ENCODE assay signal across 14 cellular contexts in genomic region chr18:50424877-50425690, GRCh38. TPM values are rescaled to one million over a fixed set of nuclear protein-coding genes. Genes with fewer than 3 reads are reported as not detected.
DNase-seq lines count a peak whose midpoint lies in the region; ATAC-seq and TF ChIP-seq lines count a peak whose summit lies in the region.
"Had no signal": no experiment of that assay in that cellular context is flagged by ENCODE, and none has a peak within 500 bp of the region (broad histone marks: within the 10 kb centered on the region; RNA-seq: fewer than 3 reads in every experiment).

No MANE protein-coding gene starts in this region.

- TF ChIP-seq POLR2A in NB4 (IDR thresholded peaks at IDR 0.05; ENCODE audit: extremely low read depth, insufficient read length), result no peak

- ATAC-seq in left lobe of liver (peak; percentile 81), SK-N-SH treated with all-trans-retinoic acid at 6 μM for 48 hours (no peak)
- ATAC-seq: PC-3; stimulated activated naive CD8-positive, alpha-beta T cell treated with anti-CD3 and anti-CD28 coated beads, Interleukin-15, Interleukin-2, amounts not matched to agents 100 U/mL and 50 U/mL, for 24 hours had no signal

- intact Hi-C loops in Caco-2 (cut with micrococcal nuclease; ENCODE audit: unreplicated experiment), result loop anchor here (5.0 kb wide), 1 partner anchor 138 kb away; the partner anchor contains the start of gene CXXC1

- H3K4me3 ChIP-seq in Caco-2 (ENCODE audit: low read depth, low read length) (no peak overlapping the region), NB4 (ENCODE audit: low read depth, low read length) (no peak overlapping the region)
- H3K4me3 ChIP-seq: BLaER1 had no signal

- H3K4me1 Mint-ChIP-seq in Caco-2 (ENCODE audit: low read depth, unreplicated experiment) (no peaks in the 10 kb centered on the region), osteocyte (ENCODE audit: unreplicated experiment) (no peaks in the 10 kb centered on the region)
- H3K4me1 Mint-ChIP-seq: naive B cell had no signal

- H3K36me3 Mint-ChIP-seq in Caco-2 (ENCODE audit: insufficient read depth, unreplicated experiment), result peaks cover 7% of the 10 kb centered on the region
- H3K36me3 Mint-ChIP-seq in osteocyte (ENCODE audit: unreplicated experiment), result no peaks in the 10 kb centered on the region

- no peaks in the 10 kb centered on the region for H3K36me3 ChIP-seq in Caco-2 (ENCODE audit: control insufficient read depth, insufficient read depth, low read length)
- H3K36me3 ChIP-seq: BLaER1 had no signal

- H3K4me1 ChIP-seq in Caco-2, result no peaks in the 10 kb centered on the region

- H3K27me3 Mint-ChIP-seq in Caco-2 (ENCODE audit: insufficient read depth, unreplicated experiment), result no peaks in the 10 kb centered on the region
- H3K27me3 Mint-ChIP-seq in osteocyte (ENCODE audit: unreplicated experiment), result peaks cover 16% of the 10 kb centered on the region

- H3K4me3 Mint-ChIP-seq in Caco-2 (ENCODE audit: unreplicated experiment), result no peak overlapping the region
- no peak overlapping the region for H3K4me3 Mint-ChIP-seq in osteocyte (ENCODE audit: unreplicated experiment)
- H3K4me3 Mint-ChIP-seq: activated T-cell treated with anti-CD3 and anti-CD28 coated beads, Interleukin-2, amount 50 U/mL, for 24 hours; naive B cell had no signal

- POLR2A ChIA-PET in Caco-2 (lab: Charles Lee), result no interaction called here

- BruUV-seq in Caco-2 (replicated peaks; lab: Mats Ljungman, UMichigan), result no TSS peak

- CTCF ChIA-PET in Caco-2 (lab: Charles Lee), result no interaction called here

- no peaks in the 10 kb centered on the region for H3K27me3 ChIP-seq in Caco-2 (replicated peaks; ENCODE audit: control insufficient read depth, insufficient read depth, low read length)
- H3K27me3 ChIP-seq: BLaER1 had no signal

- peaks cover 10% of the 10 kb centered on the region for H3K9me3 Mint-ChIP-seq in Caco-2 (ENCODE audit: unreplicated experiment)
- peaks cover 3% of the 10 kb centered on the region for H3K9me3 Mint-ChIP-seq in osteocyte (ENCODE audit: unreplicated experiment)

- TF ChIP-seq CTCF in Caco-2 (IDR thresholded peaks at IDR 0.05; ENCODE audit: insufficient read depth in 1 of 2, low read depth in 1 of 2, low read length in 1 of 2, severe bottlenecking in 1 of 2, unreplicated experiment in 1 of 2), result no peak
- no peak for TF ChIP-seq CTCF in NB4 (IDR thresholded peaks at IDR 0.05; ENCODE audit: low read depth, low read length)
- no peak for TF ChIP-seq CTCF in osteocyte (IDR thresholded peaks at IDR 0.05)
- no peak for TF ChIP-seq CTCF in GM10266 (IDR thresholded peaks at IDR 0.05; ENCODE audit: control insufficient read depth, insufficient read depth, low read depth, missing control alignments)

- H3K9me3 ChIP-seq in Caco-2, result peaks cover 6% of the 10 kb centered on the region; the same call in 1 of the 2 replicates

- peak; percentile 34 to 56 for DNase-seq in Caco-2
- DNase-seq in NB4 (ENCODE audit: low read depth), result peak; percentile 19
- DNase-seq in dermis blood vessel endothelial cell, result peak; percentile 46
- DNase-seq in left lobe of liver (ENCODE audit: low spot score), result no peak
- no peak for DNase-seq in osteocyte (ENCODE audit: extremely low spot score, unreplicated experiment)
- no peak for DNase-seq in GM10266 (ENCODE audit: extremely low spot score)
- no peak for DNase-seq in NAMALWA (ENCODE audit: low spot score)
- DNase-seq: activated T-cell treated with anti-CD3 and anti-CD28 coated beads, Interleukin-2, amount 50 U/mL, for 24 hours; cerebellar nuclear complex; naive B cell; PC-3; stimulated activated naive CD8-positive, alpha-beta T cell treated with anti-CD3 and anti-CD28 coated beads, Interleukin-15, Interleukin-2, amounts not matched to agents 100 U/mL and 50 U/mL, for 24 hours had no signal

- H3K27ac Mint-ChIP-seq in Caco-2 (ENCODE audit: unreplicated experiment), result peak overlapping the region; percentile 78
- no peak overlapping the region for H3K27ac Mint-ChIP-seq in osteocyte (ENCODE audit: unreplicated experiment)
- H3K27ac Mint-ChIP-seq: activated T-cell treated with anti-CD3 and anti-CD28 coated beads, Interleukin-2, amount 50 U/mL, for 24 hours; naive B cell had no signal

TF ChIP-seq in SK-N-SH treated with all-trans-retinoic acid at 6 μM for 48 hours, 23 proteins besides CTCF, POLR2A, EP300 and RAD21:
- TF ChIP-seq ZNF70 (CRISPR knock-in tag; IDR thresholded peaks at IDR 0.05) (no peak), ISL1 (CRISPR knock-in tag; IDR thresholded peaks at IDR 0.05) (no peak), PPARA (CRISPR knock-in tag; IDR thresholded peaks at IDR 0.05; ENCODE audit: borderline replicate concordance) (no peak), GLIS3 (CRISPR knock-in tag; IDR thresholded peaks at IDR 0.05) (no peak), POU6F1 (CRISPR knock-in tag; IDR thresholded peaks at IDR 0.05; ENCODE audit: borderline replicate concordance, low read depth) (no peak), ZFP3 (CRISPR knock-in tag; IDR thresholded peaks at IDR 0.05) (no peak), ARNTL (CRISPR knock-in tag; IDR thresholded peaks at IDR 0.05; ENCODE audit: borderline replicate concordance, low read depth) (no peak), SNAI2 (CRISPR knock-in tag; IDR thresholded peaks at IDR 0.05) (no peak), CSDC2 (CRISPR knock-in tag; IDR thresholded peaks at IDR 0.05) (no peak), OSR1 (CRISPR knock-in tag; IDR thresholded peaks at IDR 0.05) (no peak), ZC3H10 (CRISPR knock-in tag; IDR thresholded peaks at IDR 0.05) (no peak), TOX (CRISPR knock-in tag; IDR thresholded peaks at IDR 0.05; ENCODE audit: borderline replicate concordance) (no peak), ZNF8 (CRISPR knock-in tag; IDR thresholded peaks at IDR 0.05) (no peak), BACH2 (CRISPR knock-in tag; IDR thresholded peaks at IDR 0.05; ENCODE audit: borderline replicate concordance) (no peak), RARB (CRISPR knock-in tag; IDR thresholded peaks at IDR 0.05) (no peak), ZNF565 (CRISPR knock-in tag; conservative IDR thresholded peaks at IDR 0.05; ENCODE audit: low read depth) (no peak), ESRRG (CRISPR knock-in tag; IDR thresholded peaks at IDR 0.05) (no peak), ZFP30 (CRISPR knock-in tag; IDR thresholded peaks at IDR 0.05) (no peak)
- TF ChIP-seq, protein P1, sequence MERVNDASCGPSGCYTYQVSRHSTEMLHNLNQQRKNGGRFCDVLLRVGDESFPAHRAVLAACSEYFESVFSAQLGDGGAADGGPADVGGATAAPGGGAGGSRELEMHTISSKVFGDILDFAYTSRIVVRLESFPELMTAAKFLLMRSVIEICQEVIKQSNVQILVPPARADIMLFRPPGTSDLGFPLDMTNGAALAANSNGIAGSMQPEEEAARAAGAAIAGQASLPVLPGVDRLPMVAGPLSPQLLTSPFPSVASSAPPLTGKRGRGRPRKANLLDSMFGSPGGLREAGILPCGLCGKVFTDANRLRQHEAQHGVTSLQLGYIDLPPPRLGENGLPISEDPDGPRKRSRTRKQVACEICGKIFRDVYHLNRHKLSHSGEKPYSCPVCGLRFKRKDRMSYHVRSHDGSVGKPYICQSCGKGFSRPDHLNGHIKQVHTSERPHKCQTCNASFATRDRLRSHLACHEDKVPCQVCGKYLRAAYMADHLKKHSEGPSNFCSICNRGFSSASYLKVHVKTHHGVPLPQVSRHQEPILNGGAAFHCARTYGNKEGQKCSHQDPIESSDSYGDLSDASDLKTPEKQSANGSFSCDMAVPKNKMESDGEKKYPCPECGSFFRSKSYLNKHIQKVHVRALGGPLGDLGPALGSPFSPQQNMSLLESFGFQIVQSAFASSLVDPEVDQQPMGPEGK (CRISPR knock-in tag; IDR thresholded peaks at IDR 0.05; ENCODE audit: borderline replicate concordance), result no peak
- TF ChIP-seq, protein P2, sequence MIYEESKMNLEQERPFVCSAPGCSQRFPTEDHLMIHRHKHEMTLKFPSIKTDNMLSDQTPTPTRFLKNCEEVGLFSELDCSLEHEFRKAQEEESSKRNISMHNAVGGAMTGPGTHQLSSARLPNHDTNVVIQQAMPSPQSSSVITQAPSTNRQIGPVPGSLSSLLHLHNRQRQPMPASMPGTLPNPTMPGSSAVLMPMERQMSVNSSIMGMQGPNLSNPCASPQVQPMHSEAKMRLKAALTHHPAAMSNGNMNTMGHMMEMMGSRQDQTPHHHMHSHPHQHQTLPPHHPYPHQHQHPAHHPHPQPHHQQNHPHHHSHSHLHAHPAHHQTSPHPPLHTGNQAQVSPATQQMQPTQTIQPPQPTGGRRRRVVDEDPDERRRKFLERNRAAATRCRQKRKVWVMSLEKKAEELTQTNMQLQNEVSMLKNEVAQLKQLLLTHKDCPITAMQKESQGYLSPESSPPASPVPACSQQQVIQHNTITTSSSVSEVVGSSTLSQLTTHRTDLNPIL (CRISPR knock-in tag; IDR thresholded peaks at IDR 0.05; ENCODE audit: low read depth), result no peak

RNA-seq across cellular contexts. Expression of gene SKA1, which starts 50.2 kb away (rescaled TPM):
- total RNA-seq in Caco-2 (2022) (31.3 and 32.4 TPM in 2 replicates), dermis blood vessel endothelial cell (4.6 and 18.0 TPM in 2 replicates), left lobe of liver (0.15 TPM), osteocyte (3.5 and 4.0 TPM in 2 replicates)

Comparison
In these comparisons a context has a peak if more than half of its experiments do, and no peak if none do; other contexts are left out.
1. DNase-seq: peak in Caco-2 (2 of 2), NB4 (single experiment) and dermis blood vessel endothelial cell (single experiment); none in left lobe of liver (single experiment), osteocyte (single experiment), GM10266 (single experiment) and NAMALWA (single experiment).